10 cellular contexts compared by ENCODE assay signal in genomic region chr12:124543052-124543590, GRCh38. TPM values are rescaled to one million over a fixed set of nuclear protein-coding genes. Genes with fewer than 3 reads are reported as not detected.
DNase-seq lines count a peak whose midpoint lies in the region; ATAC-seq, FAIRE-seq and TF ChIP-seq lines count a peak whose summit lies in the region.
"Had no signal": no experiment of that assay in that cellular context is flagged by ENCODE, and none has a peak within 500 bp of the region (broad histone marks: within the 10 kb centered on the region; RNA-seq: fewer than 3 reads in every experiment).

No MANE protein-coding gene starts in this region.

- no peak overlapping the region for H3K27ac ChIP-seq in ascending aorta
- H3K27ac ChIP-seq: SJSA1 had no signal

- H3K36me3 Mint-ChIP-seq in activated T-cell treated with anti-CD3 and anti-CD28 coated beads, Interleukin-2, amount 50 U/mL, for 4 hours (ENCODE audit: insufficient read depth), result no peaks in the 10 kb centered on the region

- H3K4me1 ChIP-seq in ascending aorta, result peaks cover 22 to 51% of the 10 kb centered on the region in 2 donors

- H3K27ac Mint-ChIP-seq in stimulated activated naive CD8-positive, alpha-beta T cell treated with anti-CD3 and anti-CD28 coated beads, Interleukin-15, amount 100 ng/mL, for 72 hours, result peak overlapping the region; percentile 57 to 89
- H3K27ac Mint-ChIP-seq: stimulated activated naive CD8-positive, alpha-beta T cell treated with anti-CD3 and anti-CD28 coated beads, Interleukin-15, Interleukin-2, amounts not matched to agents 100 ng/mL and 50 ng/mL, for 24 hours had no signal

- no peaks in the 10 kb centered on the region for H3K36me3 ChIP-seq in ascending aorta

- TF ChIP-seq CTCF in ascending aorta (IDR thresholded peaks at IDR 0.05), result no peak

- H3K9me3 ChIP-seq in ascending aorta, result no peaks in the 10 kb centered on the region
- H3K9me3 ChIP-seq: SJSA1 had no signal

- H3K27me3 Mint-ChIP-seq in stimulated activated naive CD8-positive, alpha-beta T cell treated with anti-CD3 and anti-CD28 coated beads, Interleukin-15, amount 100 ng/mL, for 72 hours, result no peaks in the 10 kb centered on the region
- H3K27me3 Mint-ChIP-seq in activated T-cell treated with anti-CD3 and anti-CD28 coated beads, Interleukin-2, amount 50 U/mL, for 4 hours (ENCODE audit: low read depth), result no peaks in the 10 kb centered on the region
- H3K27me3 Mint-ChIP-seq: stimulated activated naive CD8-positive, alpha-beta T cell treated with anti-CD3 and anti-CD28 coated beads, Interleukin-15, Interleukin-2, amounts not matched to agents 100 ng/mL and 50 ng/mL, for 24 hours had no signal

- no peak for DNase-seq in stimulated activated naive CD8-positive, alpha-beta T cell treated with anti-CD3 and anti-CD28 coated beads, Interleukin-15, amount 100 ng/mL, for 72 hours
- no peak for DNase-seq in stimulated activated naive CD8-positive, alpha-beta T cell treated with anti-CD3 and anti-CD28 coated beads, Interleukin-15, Interleukin-2, amounts not matched to agents 100 U/mL and 50 U/mL, for 24 hours
- DNase-seq in RCC 7860 (ENCODE audit: low spot score) (peak; percentile 77), hepatic stellate cell (ENCODE audit: low spot score) (peak; percentile 84), ascending aorta (ENCODE audit: low spot score in 2 of 2) (no peak), NCI-H446 treated with DMSO at 0.1 percent for 48 hours (lab: John Stamatoyannopoulos, UW) (no peak)
- no peak for DNase-seq in activated T-cell treated with anti-CD3 and anti-CD28 coated beads, Interleukin-2, amount 50 U/mL, for 4 hours

- FAIRE-seq in RCC 7860 (lab: Jason Lieb, UNC), result no peak

- intact Hi-C loops in ascending aorta (cut with DNase I), result no loop called here

- peaks cover 86% of the 10 kb centered on the region for H3K4me1 Mint-ChIP-seq in stimulated activated naive CD8-positive, alpha-beta T cell treated with anti-CD3 and anti-CD28 coated beads, Interleukin-15, amount 100 ng/mL, for 72 hours
- peaks cover 58% of the 10 kb centered on the region for H3K4me1 Mint-ChIP-seq in activated T-cell treated with anti-CD3 and anti-CD28 coated beads, Interleukin-2, amount 50 U/mL, for 4 hours (ENCODE audit: low read depth)

- no peaks in the 10 kb centered on the region for H3K27me3 ChIP-seq in ascending aorta
- H3K27me3 ChIP-seq: SJSA1 had no signal

- H3K4me3 ChIP-seq in ascending aorta, result no peak overlapping the region
- H3K4me3 ChIP-seq: SJSA1 had no signal

- H3K9me3 Mint-ChIP-seq in stimulated activated naive CD8-positive, alpha-beta T cell treated with anti-CD3 and anti-CD28 coated beads, Interleukin-15, amount 100 ng/mL, for 72 hours, result no peaks in the 10 kb centered on the region
- no peaks in the 10 kb centered on the region for H3K9me3 Mint-ChIP-seq in activated T-cell treated with anti-CD3 and anti-CD28 coated beads, Interleukin-2, amount 50 U/mL, for 4 hours
- H3K9me3 Mint-ChIP-seq: stimulated activated naive CD8-positive, alpha-beta T cell treated with anti-CD3 and anti-CD28 coated beads, Interleukin-15, Interleukin-2, amounts not matched to agents 100 ng/mL and 50 ng/mL, for 24 hours had no signal

- ATAC-seq in stimulated activated naive CD8-positive, alpha-beta T cell treated with anti-CD3 and anti-CD28 coated beads, Interleukin-15, amount 100 ng/mL, for 72 hours, result peak; percentile 13
- no peak for ATAC-seq in stimulated activated naive CD8-positive, alpha-beta T cell treated with anti-CD3 and anti-CD28 coated beads, Interleukin-15, Interleukin-2, amounts not matched to agents 100 U/mL and 50 U/mL, for 24 hours
- ATAC-seq in activated T-cell treated with anti-CD3 and anti-CD28 coated beads, Interleukin-2, amount 50 U/mL, for 4 hours, result no peak
- ATAC-seq in HG03139 (IDR thresholded peaks at IDR 0.05; ENCODE audit: unreplicated experiment), result no peak

- no peak overlapping the region for H3K4me3 Mint-ChIP-seq in stimulated activated naive CD8-positive, alpha-beta T cell treated with anti-CD3 and anti-CD28 coated beads, Interleukin-15, amount 100 ng/mL, for 72 hours
- no peak overlapping the region for H3K4me3 Mint-ChIP-seq in activated T-cell treated with anti-CD3 and anti-CD28 coated beads, Interleukin-2, amount 50 U/mL, for 4 hours
- H3K4me3 Mint-ChIP-seq: stimulated activated naive CD8-positive, alpha-beta T cell treated with anti-CD3 and anti-CD28 coated beads, Interleukin-15, Interleukin-2, amounts not matched to agents 100 ng/mL and 50 ng/mL, for 24 hours had no signal

RNA-seq across cellular contexts. Expression of gene NCOR2, which starts 24.3 kb away (rescaled TPM):
- 134 TPM for total RNA-seq in ascending aorta
- 100 to 1,000 TPM; 127 to 160 (median 135) TPM for total RNA-seq in activated T-cell treated with anti-CD3 and anti-CD28 coated beads, Interleukin-2, amount 50 U/mL, for 4 hours

Comparison
In these comparisons a context has a peak if more than half of its experiments do, and no peak if none do; other contexts are left out.
1. DNase-seq: peak in RCC 7860 (single experiment) and hepatic stellate cell (single experiment); none in stimulated activated naive CD8-positive, alpha-beta T cell treated with anti-CD3 and anti-CD28 coated beads, Interleukin-15, amount 100 ng/mL, for 72 hours (0 of 2), stimulated activated naive CD8-positive, alpha-beta T cell treated with anti-CD3 and anti-CD28 coated beads, Interleukin-15, Interleukin-2, amounts not matched to agents 100 U/mL and 50 U/mL, for 24 hours (single experiment), ascending aorta (0 of 2), NCI-H446 treated with DMSO at 0.1 percent for 48 hours (single experiment) and activated T-cell treated with anti-CD3 and anti-CD28 coated beads, Interleukin-2, amount 50 U/mL, for 4 hours (single experiment).